24 cellular contexts compared by ENCODE assay signal in the genomic region with DNA sequence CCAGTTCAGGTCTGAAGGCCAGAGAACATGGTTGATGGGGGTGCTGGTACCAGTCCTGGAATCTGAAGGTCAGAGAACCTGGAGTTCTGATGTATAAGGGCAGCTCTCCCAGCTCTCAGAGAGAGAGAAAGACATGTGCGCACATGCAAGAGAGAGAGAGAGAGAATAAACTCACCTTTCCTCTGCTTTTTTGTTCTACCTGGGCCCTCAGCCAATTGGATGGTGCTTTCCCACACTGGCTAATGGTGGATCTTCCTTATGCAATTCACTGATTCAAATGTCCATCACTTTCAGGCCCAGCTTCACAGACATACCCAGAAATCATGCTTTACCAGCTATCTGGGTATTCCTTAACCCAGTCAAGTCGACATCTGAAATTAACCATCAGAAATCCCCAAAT.
DNase-seq lines count a peak whose midpoint lies in the region; TF ChIP-seq lines count a peak whose summit lies in the region.
"Had no signal": no experiment of that assay in that cellular context is flagged by ENCODE, and none has a peak within 500 bp of the region (broad histone marks: within the 10 kb centered on the region; RNA-seq: fewer than 3 reads in every experiment).

No MANE protein-coding gene starts in this region.

- H3K27me3 ChIP-seq in breast epithelium = no peaks in the 10 kb centered on the region
- H3K27me3 ChIP-seq in endodermal cell (ENCODE audit: control insufficient read depth, insufficient read depth, low read length, poor library complexity, severe bottlenecking) = no peaks in the 10 kb centered on the region
- no peaks in the 10 kb centered on the region for H3K27me3 ChIP-seq in esophagus muscularis mucosa
- no peaks in the 10 kb centered on the region for H3K27me3 ChIP-seq in mesendoderm (ENCODE audit: insufficient read depth, low read length, poor library complexity)

- DNase-seq in MCF 10A (ENCODE audit: unreplicated experiment) = peak; percentile 48
- DNase-seq in breast epithelium (ENCODE audit: low spot score in 2 of 2) = no peak
- DNase-seq in endodermal cell = no peak
- peak; percentile 57 for DNase-seq in esophagus muscularis mucosa (ENCODE audit: extremely low spot score)
- no peak for DNase-seq in mesendoderm
- no peak for DNase-seq in activated T-helper 1 cell treated with anti-CD3 and anti-CD28 coated beads, Interleukin-12 subunit alpha, Interleukin-12 subunit beta, Interleukin-2, Interleukin-4 antibody, amounts not matched to agents 30 ng/mL and 10 ng/mL and 1 ng/mL, durations not matched to agents 14 hours and 24 hours and 36 hours (ENCODE audit: low spot score)
- no peak for DNase-seq in DMS114 treated with DMSO at 0.1 percent for 48 hours (lab: John Stamatoyannopoulos, UW; ENCODE audit: unreplicated experiment)
- DNase-seq in GM10248 (ENCODE audit: extremely low spot score) = no peak
- DNase-seq: AML-193; Caco-2; Calu3; CD4-positive, alpha-beta T cell; CD8-positive, alpha-beta T cell; DMS153; DMS53; DMS79; DND-41; EL; GDM1 had no signal

- H3K36me3 ChIP-seq in breast epithelium (no peaks in the 10 kb centered on the region), endodermal cell (ENCODE audit: control insufficient read depth, insufficient read depth, low read length) (peaks cover 30% of the 10 kb centered on the region), esophagus muscularis mucosa (no peaks in the 10 kb centered on the region), mesendoderm (ENCODE audit: control insufficient read depth, insufficient read depth, low read length) (no peaks in the 10 kb centered on the region)
- H3K36me3 ChIP-seq: BLaER1 treated with 17β-estradiol and CSF1 and Interleukin-3, amounts not matched to agents 10 nM and 100 nM had no signal

- no peaks in the 10 kb centered on the region for H3K27me3 Mint-ChIP-seq in MCF 10A (ENCODE audit: insufficient read depth, unreplicated experiment)
- peaks cover 14% of the 10 kb centered on the region for H3K27me3 Mint-ChIP-seq in endodermal cell (ENCODE audit: insufficient read depth)
- H3K27me3 Mint-ChIP-seq in activated T-helper 1 cell treated with anti-CD3 and anti-CD28 coated beads, Interleukin-12 subunit alpha, Interleukin-12 subunit beta, Interleukin-2, Interleukin-4 antibody, amounts not matched to agents 30 ng/mL and 10 ng/mL and 1 ng/mL, durations not matched to agents 14 hours and 24 hours and 36 hours (ENCODE audit: insufficient read depth) = peaks cover 2% of the 10 kb centered on the region

- POLR2A ChIA-PET in MCF 10A (lab: Yijun Ruan, JAX) = interaction anchor here (0.7 to 1.1 kb wide), 2 partner anchors 14 to 41 kb away, joined by 3 read pairs; no protein-coding TSS in a partner anchor
- POLR2A ChIA-PET in GM10248 (lab: Yijun Ruan, JAX) = no interaction called here

- no peaks in the 10 kb centered on the region for H3K79me2 ChIP-seq in mesendoderm (ENCODE audit: control insufficient read depth, insufficient read depth, low read length)

- no peaks in the 10 kb centered on the region for H3K9me3 ChIP-seq in breast epithelium
- H3K9me3 ChIP-seq in endodermal cell (ENCODE audit: control insufficient read depth, low read length) = peaks cover 28% of the 10 kb centered on the region
- H3K9me3 ChIP-seq in esophagus muscularis mucosa = peaks cover 0 to 9% (median 0%) of the 10 kb centered on the region in 4 donors
- H3K9me3 ChIP-seq: A549, Caco-2 had no signal

- intact Hi-C loops in MCF 10A (cut with micrococcal nuclease) (no loop called here), breast epithelium (cut with DNase I; ENCODE audit: low total_unique reads) (no loop called here), esophagus muscularis mucosa (cut with DNase I) (no loop called here)
- intact Hi-C loops in activated T-helper 1 cell treated with anti-CD3 and anti-CD28 coated beads, Interleukin-12 subunit alpha, Interleukin-12 subunit beta, Interleukin-2, Interleukin-4 antibody, amounts not matched to agents 30 ng/mL and 10 ng/mL and 1 ng/mL, durations not matched to agents 14 hours and 24 hours and 36 hours (cut with micrococcal nuclease) = no loop called here

- no peaks in the 10 kb centered on the region for H3K79me1 ChIP-seq in mesendoderm (ENCODE audit: low read length)

- no peak for TF ChIP-seq EP300 in esophagus muscularis mucosa (IDR thresholded peaks at IDR 0.05)

- no peaks in the 10 kb centered on the region for H3K36me3 Mint-ChIP-seq in MCF 10A (ENCODE audit: insufficient read depth, unreplicated experiment)
- peaks cover 11% of the 10 kb centered on the region for H3K36me3 Mint-ChIP-seq in endodermal cell (ENCODE audit: low read depth)
- no peaks in the 10 kb centered on the region for H3K36me3 Mint-ChIP-seq in activated T-helper 1 cell treated with anti-CD3 and anti-CD28 coated beads, Interleukin-12 subunit alpha, Interleukin-12 subunit beta, Interleukin-2, Interleukin-4 antibody, amounts not matched to agents 30 ng/mL and 10 ng/mL and 1 ng/mL, durations not matched to agents 14 hours and 24 hours and 36 hours (ENCODE audit: low read depth)
- H3K36me3 Mint-ChIP-seq: CD8-positive, alpha-beta T cell had no signal

- TF ChIP-seq CTCF in MCF 10A (IDR thresholded peaks at IDR 0.05; ENCODE audit: unreplicated experiment) (no peak), breast epithelium (IDR thresholded peaks at IDR 0.05) (no peak), endodermal cell (conservative IDR thresholded peaks at IDR 0.05) (no peak), esophagus muscularis mucosa (IDR thresholded peaks at IDR 0.05) (no peak), GM10248 (IDR thresholded peaks at IDR 0.05; ENCODE audit: control extremely low read depth, extremely low read depth, low read depth, missing control alignments) (no peak)

- H3K27ac Mint-ChIP-seq in MCF 10A (ENCODE audit: low read depth, unreplicated experiment) = no peak overlapping the region
- no peak overlapping the region for H3K27ac Mint-ChIP-seq in endodermal cell
- H3K27ac Mint-ChIP-seq in activated T-helper 1 cell treated with anti-CD3 and anti-CD28 coated beads, Interleukin-12 subunit alpha, Interleukin-12 subunit beta, Interleukin-2, Interleukin-4 antibody, amounts not matched to agents 30 ng/mL and 10 ng/mL and 1 ng/mL, durations not matched to agents 14 hours and 24 hours and 36 hours = no peak overlapping the region
- H3K27ac Mint-ChIP-seq: B cell; CD4-positive, alpha-beta T cell; CD8-positive, alpha-beta T cell had no signal

- no peak overlapping the region for H3K23ac ChIP-seq in mesendoderm (ENCODE audit: low read length)

- H3K4ac ChIP-seq in mesendoderm (ENCODE audit: low read depth, low read length) = no peak overlapping the region

- H2BK5ac ChIP-seq in mesendoderm (ENCODE audit: low read length) = no peak overlapping the region

- no peak overlapping the region for H3K9ac ChIP-seq in endodermal cell (ENCODE audit: extremely low read depth, low read length, poor library complexity, severe bottlenecking)
- H3K9ac ChIP-seq in mesendoderm (ENCODE audit: low read length) = no peak overlapping the region
- H3K9ac ChIP-seq: BLaER1 treated with 17β-estradiol and CSF1 and Interleukin-3, amounts not matched to agents 10 nM and 100 nM had no signal

- no peak overlapping the region for H3K27ac ChIP-seq in breast epithelium
- H3K27ac ChIP-seq in endodermal cell (ENCODE audit: low read depth, low read length) = no peak overlapping the region
- no peak overlapping the region for H3K27ac ChIP-seq in esophagus muscularis mucosa (replicated peaks in 1 of 4)
- H3K27ac ChIP-seq in mesendoderm (ENCODE audit: low read depth, low read length) = no peak overlapping the region
- H3K27ac ChIP-seq: 22Rv1; A549; BLaER1 treated with 17β-estradiol and CSF1 and Interleukin-3, amounts not matched to agents 10 nM and 100 nM; C4-2B had no signal

- H3K18ac ChIP-seq in mesendoderm (ENCODE audit: low read length) = peak overlapping the region; percentile 70

- no peak for TF ChIP-seq POLR2A in breast epithelium (IDR thresholded peaks at IDR 0.05)
- no peak for TF ChIP-seq POLR2A in esophagus muscularis mucosa (IDR thresholded peaks at IDR 0.05; ENCODE audit: low read depth)

- no peak overlapping the region for H4K8ac ChIP-seq in mesendoderm (ENCODE audit: low read depth, low read length)

- no peak overlapping the region for H3K56ac ChIP-seq in mesendoderm (ENCODE audit: low read length)

- peak overlapping the region; percentile 65 for H2AK5ac ChIP-seq in mesendoderm (ENCODE audit: low read length)

- no peak overlapping the region for H3K4me2 ChIP-seq in mesendoderm (ENCODE audit: low read length)
- H3K4me2 ChIP-seq: A549; BLaER1 treated with 17β-estradiol and CSF1 and Interleukin-3, amounts not matched to agents 10 nM and 100 nM had no signal

- H3K4me1 Mint-ChIP-seq in MCF 10A (ENCODE audit: insufficient read depth, unreplicated experiment) (no peaks in the 10 kb centered on the region), endodermal cell (peaks cover 7% of the 10 kb centered on the region)
- H3K4me1 Mint-ChIP-seq in activated T-helper 1 cell treated with anti-CD3 and anti-CD28 coated beads, Interleukin-12 subunit alpha, Interleukin-12 subunit beta, Interleukin-2, Interleukin-4 antibody, amounts not matched to agents 30 ng/mL and 10 ng/mL and 1 ng/mL, durations not matched to agents 14 hours and 24 hours and 36 hours (ENCODE audit: low read depth) = no peaks in the 10 kb centered on the region
- H3K4me1 Mint-ChIP-seq: B cell had no signal

- BruUV-seq in MCF 10A (replicated peaks; lab: Mats Ljungman, UMichigan) = no TSS peak

- H3K9me3 Mint-ChIP-seq in MCF 10A (ENCODE audit: unreplicated experiment) (no peaks in the 10 kb centered on the region), endodermal cell (peaks cover 10% of the 10 kb centered on the region)
- no peaks in the 10 kb centered on the region for H3K9me3 Mint-ChIP-seq in activated T-helper 1 cell treated with anti-CD3 and anti-CD28 coated beads, Interleukin-12 subunit alpha, Interleukin-12 subunit beta, Interleukin-2, Interleukin-4 antibody, amounts not matched to agents 30 ng/mL and 10 ng/mL and 1 ng/mL, durations not matched to agents 14 hours and 24 hours and 36 hours

- no peak overlapping the region for H2BK15ac ChIP-seq in mesendoderm (replicated peaks; ENCODE audit: low read depth)

- H3K4me3 ChIP-seq in breast epithelium (no peak overlapping the region), endodermal cell (ENCODE audit: low read length) (peak overlapping the region; percentile 77), esophagus muscularis mucosa (no peak overlapping the region), mesendoderm (ENCODE audit: low read length) (no peak overlapping the region)
- H3K4me3 ChIP-seq: A549; BLaER1 treated with 17β-estradiol and CSF1 and Interleukin-3, amounts not matched to agents 10 nM and 100 nM had no signal

- H3K4me3 Mint-ChIP-seq in MCF 10A (ENCODE audit: unreplicated experiment) (no peak overlapping the region), endodermal cell (no peak overlapping the region)
- no peak overlapping the region for H3K4me3 Mint-ChIP-seq in activated T-helper 1 cell treated with anti-CD3 and anti-CD28 coated beads, Interleukin-12 subunit alpha, Interleukin-12 subunit beta, Interleukin-2, Interleukin-4 antibody, amounts not matched to agents 30 ng/mL and 10 ng/mL and 1 ng/mL, durations not matched to agents 14 hours and 24 hours and 36 hours
- H3K4me3 Mint-ChIP-seq: B cell; CD4-positive, alpha-beta T cell; CD8-positive, alpha-beta T cell had no signal

- no peak overlapping the region for H4K5ac ChIP-seq in mesendoderm (ENCODE audit: low read length)

- WGBS in endodermal cell (ENCODE audit: insufficient coverage in 1 of 2, insufficient read length in 1 of 2), 2 experiments = 97 to 100% methylated on average over 1 to 2 of the region's 2 CpGs
- 93% methylated on average over 2 of the region's 2 CpGs for WGBS in esophagus muscularis mucosa
- no CpG with 5 or more reads among the region's 2 CpGs for WGBS in mesendoderm (ENCODE audit: extremely low coverage, insufficient coverage, low lambda C conversion rate)

- no peak overlapping the region for H2BK120ac ChIP-seq in mesendoderm (ENCODE audit: low read depth, low read length)

- CTCF ChIA-PET in MCF 10A (lab: Yijun Ruan, JAX) = interaction anchor here (0.6 to 0.7 kb wide), 2 partner anchors 35 to 290 kb away, joined by 3 read pairs; no protein-coding TSS in a partner anchor
- CTCF ChIA-PET in GM10248 (lab: Yijun Ruan, JAX) = no interaction called here

- H3K4me1 ChIP-seq in breast epithelium (no peaks in the 10 kb centered on the region), endodermal cell (ENCODE audit: control insufficient read depth, insufficient read depth, low read length) (peaks cover 7% of the 10 kb centered on the region), esophagus muscularis mucosa (no peaks in the 10 kb centered on the region), mesendoderm (ENCODE audit: control insufficient read depth, low read depth, low read length) (no peaks in the 10 kb centered on the region)
- H3K4me1 ChIP-seq: A549, Caco-2 had no signal

Comparison
In these comparisons a context has a peak if more than half of its experiments do, and no peak if none do; other contexts are left out.
1. DNase-seq: peak in MCF 10A (single experiment) and esophagus muscularis mucosa (single experiment); none in breast epithelium (0 of 2), endodermal cell (single experiment), mesendoderm (single experiment), activated T-helper 1 cell treated with anti-CD3 and anti-CD28 coated beads, Interleukin-12 subunit alpha, Interleukin-12 subunit beta, Interleukin-2, Interleukin-4 antibody, amounts not matched to agents 30 ng/mL and 10 ng/mL and 1 ng/mL, durations not matched to agents 14 hours and 24 hours and 36 hours (single experiment), DMS114 treated with DMSO at 0.1 percent for 48 hours (single experiment) and GM10248 (single experiment).